8 cellular contexts compared by ENCODE assay signal in genomic region chr6:33199687-33200233, GRCh38. TPM values are rescaled to one million over a fixed set of nuclear protein-coding genes. Genes with fewer than 3 reads are reported as not detected.
DNase-seq lines count a peak whose midpoint lies in the region; ATAC-seq and TF ChIP-seq lines count a peak whose summit lies in the region.

No MANE protein-coding gene starts in this region.

- intact Hi-C loops in natural killer cell (cut with micrococcal nuclease), result loop anchor here (1.0 to 5.0 kb wide), 4 partner anchors 50 to 347 kb away; partner anchors contain the start of genes PHF1, PSMB9, RGL2 and TAP1

- H3K9me3 Mint-ChIP-seq in natural killer cell, result no peaks in the 10 kb centered on the region

- ATAC-seq in HG02981 (IDR thresholded peaks at IDR 0.05; ENCODE audit: unreplicated experiment), result peak; percentile 18
- peak; percentile 42 for ATAC-seq in esophagus mucosa
- peak; percentile 21 to 48 (median 24) for ATAC-seq in natural killer cell

- H3K27ac ChIP-seq in temporal lobe (ENCODE audit: low read depth, low read length), result peak overlapping the region; percentile 97

- H3K27me3 Mint-ChIP-seq in natural killer cell (ENCODE audit: low read depth in 2 of 2), result no peaks in the 10 kb centered on the region

- H3K4me3 Mint-ChIP-seq in natural killer cell, result peak overlapping the region; percentile 89

- peaks cover 66 to 86% of the 10 kb centered on the region in 2 donors for H3K4me1 Mint-ChIP-seq in natural killer cell

- peak; percentile 57 for DNase-seq in activated T-cell treated with anti-CD3 and anti-CD28 coated beads for 1 hour (ENCODE audit: low read depth)
- no peak for DNase-seq in activated T-cell treated with anti-CD3 and anti-CD28 coated beads, Interleukin-2, amount 50 U/mL, for 1 hour
- DNase-seq in NCI-H69 (lab: John Stamatoyannopoulos, UW), result peak; percentile 89
- peak; percentile 63 for DNase-seq in activated CD8-positive, alpha-beta memory T cell treated with anti-CD3 and anti-CD28 coated beads, Interleukin-2, amount 50 U/mL, for 4 hours
- no peak for DNase-seq in natural killer cell

- no peak for TF ChIP-seq CTCF in natural killer cell (IDR thresholded peaks at IDR 0.05)

- peaks cover 30% of the 10 kb centered on the region for H3K36me3 Mint-ChIP-seq in natural killer cell

- peak overlapping the region; percentile 98 for H3K27ac Mint-ChIP-seq in natural killer cell

RNA-seq across cellular contexts. Expression of gene RXRB, which starts 0.7 kb away (rescaled TPM):
- 19.6 TPM for total RNA-seq in esophagus mucosa
- 10 to 100 TPM; 72.3 to 96.4 (median 73.9) TPM for total RNA-seq in natural killer cell
- 20.7 TPM for total RNA-seq in temporal lobe

RNA-seq across cellular contexts. Expression of gene SLC39A7, which starts 0.9 kb away (rescaled TPM):
- total RNA-seq in esophagus mucosa (31.1 TPM), natural killer cell (10 to 100 TPM; 38.9 to 45.7 (median 45.6) TPM), temporal lobe (38.4 TPM)

RNA-seq across cellular contexts. Expression of gene HSD17B8, which starts 4.7 kb away (rescaled TPM):
- total RNA-seq in esophagus mucosa (27.3 TPM), natural killer cell (1 to 10 TPM; 5.4 to 7.7 (median 6.8) TPM), temporal lobe (1.5 TPM)

RNA-seq across cellular contexts. Expression of gene COL11A2, which starts 7.5 kb away (rescaled TPM):
- 0.32 TPM for total RNA-seq in esophagus mucosa
- 1 to 10 TPM in 1 of 3 donors, under 1 TPM in 2; 0.93 to 2.0 (median 0.94) TPM for total RNA-seq in natural killer cell
- 1.2 TPM for total RNA-seq in temporal lobe

RNA-seq across cellular contexts. Expression of gene RING1, which starts 8.5 kb away (rescaled TPM):
- total RNA-seq in esophagus mucosa, result 27.0 TPM
- 10 to 100 TPM; 34.5 to 40.3 (median 36.5) TPM for total RNA-seq in natural killer cell
- 16.7 TPM for total RNA-seq in temporal lobe

Comparison
In these comparisons a context has a peak if more than half of its experiments do, and no peak if none do; other contexts are left out.
1. DNase-seq: peak in activated T-cell treated with anti-CD3 and anti-CD28 coated beads for 1 hour (single experiment), NCI-H69 (single experiment) and activated CD8-positive, alpha-beta memory T cell treated with anti-CD3 and anti-CD28 coated beads, Interleukin-2, amount 50 U/mL, for 4 hours (single experiment); none in activated T-cell treated with anti-CD3 and anti-CD28 coated beads, Interleukin-2, amount 50 U/mL, for 1 hour (single experiment) and natural killer cell (single experiment).
2. Peak in every context shown above with its lines, with median percentiles within 50 percentile points of each other: ATAC-seq.